In genomic region chr5:134097221-134097620, GRCh38 we compare ENCODE assay signal across 1 cellular context.
TF ChIP-seq lines count a peak whose summit lies in the region.

No MANE protein-coding gene starts in this region.

TF ChIP-seq in IMR-90, 13 proteins besides CTCF, POLR2A, EP300 and RAD21 (continued from another document):
- no peak for TF ChIP-seq CHD1 (IDR thresholded peaks at IDR 0.05; ENCODE audit: low read depth, low read length)
- TF ChIP-seq RCOR1 (IDR thresholded peaks at IDR 0.05; ENCODE audit: insufficient replicate concordance, low read length): no peak
- TF ChIP-seq, protein P1, sequence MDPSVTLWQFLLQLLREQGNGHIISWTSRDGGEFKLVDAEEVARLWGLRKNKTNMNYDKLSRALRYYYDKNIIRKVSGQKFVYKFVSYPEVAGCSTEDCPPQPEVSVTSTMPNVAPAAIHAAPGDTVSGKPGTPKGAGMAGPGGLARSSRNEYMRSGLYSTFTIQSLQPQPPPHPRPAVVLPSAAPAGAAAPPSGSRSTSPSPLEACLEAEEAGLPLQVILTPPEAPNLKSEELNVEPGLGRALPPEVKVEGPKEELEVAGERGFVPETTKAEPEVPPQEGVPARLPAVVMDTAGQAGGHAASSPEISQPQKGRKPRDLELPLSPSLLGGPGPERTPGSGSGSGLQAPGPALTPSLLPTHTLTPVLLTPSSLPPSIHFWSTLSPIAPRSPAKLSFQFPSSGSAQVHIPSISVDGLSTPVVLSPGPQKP (IDR thresholded peaks at IDR 0.05; ENCODE audit: borderline replicate concordance, low read depth, low read length): no peak
